10 cellular contexts compared by ENCODE assay signal in the genomic region with DNA sequence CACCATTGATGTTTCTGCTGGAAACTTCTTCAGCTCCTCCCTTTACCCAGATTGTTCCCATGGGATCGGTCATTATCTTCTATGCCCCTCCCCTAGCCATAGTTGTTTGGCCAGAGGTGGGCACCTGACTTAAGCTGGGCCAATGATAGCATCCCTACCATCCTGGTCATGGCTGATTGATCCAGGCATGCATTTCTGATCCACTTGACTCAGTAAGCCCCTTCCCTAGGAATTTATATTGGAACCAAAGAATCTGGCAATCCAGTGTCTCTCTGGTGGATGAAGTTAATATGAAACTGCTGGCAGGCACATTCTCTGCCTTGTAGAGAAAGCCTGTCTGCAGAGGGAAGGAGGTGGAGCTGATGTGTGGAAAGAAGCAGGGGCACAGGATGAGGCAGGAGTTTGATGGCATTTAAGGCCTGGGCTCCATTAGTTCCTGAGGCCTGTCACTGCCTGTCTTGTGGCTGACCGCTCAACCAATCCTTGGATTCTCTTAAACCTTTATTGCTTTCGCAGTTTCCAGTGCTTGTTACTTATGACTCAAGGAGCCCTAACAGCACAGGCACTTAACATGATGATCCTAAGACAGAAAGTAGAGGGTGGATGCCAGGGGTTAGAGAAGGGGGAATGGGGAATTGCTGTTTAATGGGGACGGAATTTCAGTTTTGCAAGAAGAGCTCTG.
A peak's percentile ranks its signal among the peaks of the same experiment; 100 is the strongest.
DNase-seq lines count a peak whose midpoint lies in the region; ATAC-seq, FAIRE-seq and TF ChIP-seq lines count a peak whose summit lies in the region.
"Had no signal": no experiment of that assay in that cellular context is flagged by ENCODE, and none has a peak within 500 bp of the region (broad histone marks: within the 10 kb centered on the region; RNA-seq: fewer than 3 reads in every experiment).

No MANE protein-coding gene starts in this region.

- H2BK20ac ChIP-seq in H1 (ENCODE audit: low read length), result no peak overlapping the region

- CTCF ChIA-PET in H1 (lab: Charles Lee; ENCODE audit: partially characterized antibody), result interaction anchor here (0.6 to 1.6 kb wide), 3 partner anchors 16 to 862 kb away, joined by 3 to 4 read pairs (median 4); no protein-coding TSS in a partner anchor

- no peak overlapping the region for H4K8ac ChIP-seq in H1 (ENCODE audit: extremely low read depth, insufficient read depth, low read length)

- no peak for TF ChIP-seq EP300 in H1 (IDR thresholded peaks at IDR 0.05; ENCODE audit: borderline replicate concordance in 1 of 2, low read depth in 2 of 2, low read length in 2 of 2)

- H3K4me3 ChIP-seq in H1 (ENCODE audit: extremely low read depth in 1 of 4, insufficient read depth in 2 of 4, low read depth in 3 of 4, low read length in 4 of 4) (no peak overlapping the region), kidney (ENCODE audit: low read length in 2 of 2) (no peak overlapping the region)

- H3K4ac ChIP-seq in H1 (replicated peaks; ENCODE audit: insufficient read length, low read depth, low read length), result no peak overlapping the region

- peak; percentile 11 for DNase-seq in AG08395 (ENCODE audit: low spot score)
- DNase-seq in NCI-H446 treated with DMSO at 0.1 percent for 48 hours (lab: John Stamatoyannopoulos, UW), result peak; percentile 77
- peak in 1 of 2 experiments; percentile 39 for DNase-seq in H1 (ENCODE audit: low read depth in 1 of 2, low spot score in 2 of 2)
- DNase-seq in left kidney (ENCODE audit: low read depth, low spot score), result peak; percentile 72
- no peak for DNase-seq in kidney
- DNase-seq in activated CD8-positive, alpha-beta memory T cell treated with anti-CD3 and anti-CD28 coated beads, Interleukin-2, amount 50 U/mL, for 48 hours, result no peak
- DNase-seq: activated CD4-positive, CD25-positive, alpha-beta regulatory T cell treated with anti-CD3 and anti-CD28 coated beads, Interleukin-2, amount 50 U/mL, for 72 hours; activated naive CD4-positive, alpha-beta T cell treated with anti-CD3 and anti-CD28 coated beads, Interleukin-2, amount 50 U/mL, for 16 hours had no signal

- H2BK120ac ChIP-seq in H1 (replicated peaks; ENCODE audit: low read depth, low read length), result no peak overlapping the region

- no peaks in the 10 kb centered on the region for H3K4me1 ChIP-seq in H1 (replicated peaks in 1 of 4; ENCODE audit: control insufficient read depth in 3 of 4, insufficient read depth in 4 of 4, low read length in 3 of 4)
- H3K4me1 ChIP-seq in kidney (ENCODE audit: control insufficient read depth in 1 of 2, insufficient read depth in 1 of 2, low read depth in 1 of 2, low read length in 2 of 2), result no peaks in the 10 kb centered on the region

- TF ChIP-seq POLR2A in H1 (IDR thresholded peaks at IDR 0.05; ENCODE audit: control extremely low read depth in 1 of 2, low read depth in 2 of 2, low read length in 2 of 2), result no peak

- H4K20me1 ChIP-seq in H1 (replicated peaks in 1 of 2; ENCODE audit: control insufficient read depth in 1 of 2, insufficient read depth in 2 of 2, low read length in 2 of 2), result no peaks in the 10 kb centered on the region

- no peak overlapping the region for H3K18ac ChIP-seq in H1 (ENCODE audit: extremely low read depth, low read length)

- intact Hi-C loops in kidney (cut with DNase I), result no loop called here

- FAIRE-seq in H1 (lab: Jason Lieb, UNC), result no peak
- no peak for FAIRE-seq in kidney (lab: Jason Lieb, UNC)

- ATAC-seq in HG02981 (IDR thresholded peaks at IDR 0.05; ENCODE audit: unreplicated experiment), result no peak
- ATAC-seq in HG02884 (IDR thresholded peaks at IDR 0.05; ENCODE audit: unreplicated experiment), result no peak

- TF ChIP-seq RAD21 in H1 (IDR thresholded peaks at IDR 0.05 in 1 of 2, conservative IDR thresholded peaks at IDR 0.05 in 1 of 2; ENCODE audit: low read depth in 2 of 2, low read length in 2 of 2), result no peak

- H2BK5ac ChIP-seq in H1 (ENCODE audit: low read depth, low read length), result no peak overlapping the region

- no peak overlapping the region for H3K56ac ChIP-seq in H1 (replicated peaks; ENCODE audit: insufficient read length, low read depth, low read length)

- H3K14ac ChIP-seq in H1 (ENCODE audit: insufficient read length), result no peak overlapping the region

- no peak overlapping the region for H3K23ac ChIP-seq in H1 (ENCODE audit: insufficient read length)

- H3K79me2 ChIP-seq in H1 (ENCODE audit: control insufficient read depth in 1 of 2, insufficient read depth in 2 of 2, low read length in 2 of 2), result no peaks in the 10 kb centered on the region

- POLR2A ChIA-PET in H1 (lab: Charles Lee; ENCODE audit: partially characterized antibody), result no interaction called here

- H3K36me3 ChIP-seq in H1 (ENCODE audit: control insufficient read depth in 2 of 4, insufficient read depth in 4 of 4, low read length in 3 of 4), result no peaks in the 10 kb centered on the region
- H3K36me3 ChIP-seq in kidney (ENCODE audit: control insufficient read depth in 1 of 2, insufficient read depth in 2 of 2, low read length in 2 of 2), result no peaks in the 10 kb centered on the region

- WGBS in H1 (ENCODE audit: extremely low coverage in 1 of 2, insufficient coverage in 1 of 2, insufficient read length in 1 of 2, insufficient replicate concordance in 2 of 2, low coverage in 1 of 2, low lambda C conversion rate in 2 of 2, missing lambda C conversion rate in 1 of 2), 2 experiments, result 85% methylated on average over 4 of the region's 4 CpGs; no CpG with 5 or more reads in 1 of the 2 experiments

- H3K9ac ChIP-seq in H1 (replicated peaks in 1 of 4; ENCODE audit: extremely low read depth in 1 of 4, low read depth in 3 of 4, low read length in 3 of 4), result no peak overlapping the region
- no peak overlapping the region for H3K9ac ChIP-seq in kidney (ENCODE audit: low read length in 2 of 2)

- no peak overlapping the region for H4K91ac ChIP-seq in H1 (replicated peaks; ENCODE audit: insufficient read length, low read length)

- no peak overlapping the region for H4K5ac ChIP-seq in H1 (ENCODE audit: insufficient read length, low read depth, low read length)

- no peaks in the 10 kb centered on the region for H3K79me1 ChIP-seq in H1 (ENCODE audit: low read depth, low read length)

- H3K27me3 ChIP-seq in H1 (replicated peaks in 1 of 4; ENCODE audit: control insufficient read depth in 3 of 4, extremely low read depth in 1 of 4, insufficient read depth in 3 of 4, low read length in 3 of 4), result no peaks in the 10 kb centered on the region

- H3K27ac ChIP-seq in H1 (ENCODE audit: low read depth, low read length), result no peak overlapping the region
- H3K27ac ChIP-seq in kidney (ENCODE audit: low read depth in 2 of 2, low read length in 2 of 2), result no peak overlapping the region

- TF ChIP-seq CTCF in H1 (IDR thresholded peaks at IDR 0.05; ENCODE audit: control extremely low read depth in 1 of 3, insufficient read depth in 1 of 3, low read depth in 1 of 3, low read length in 3 of 3) (no peak), kidney (IDR thresholded peaks at IDR 0.05; ENCODE audit: borderline replicate concordance, extremely low read depth, insufficient read depth) (no peak)

- no peak overlapping the region for H2BK15ac ChIP-seq in H1 (ENCODE audit: low read length)

- H2AFZ ChIP-seq in H1 (ENCODE audit: low read length), result peak overlapping the region; percentile 69

- H2BK12ac ChIP-seq in H1 (ENCODE audit: low read depth, low read length), result no peak overlapping the region

- no peak overlapping the region for H3K4me2 ChIP-seq in H1 (ENCODE audit: insufficient read depth in 1 of 2, low read depth in 2 of 2, low read length in 2 of 2)

- H2AK5ac ChIP-seq in H1 (ENCODE audit: low read depth, low read length), result no peak overlapping the region

- H3K9me3 ChIP-seq in H1 (ENCODE audit: insufficient read depth in 2 of 2, low read depth in 1 of 2, low read length in 1 of 2), result no peaks in the 10 kb centered on the region
- H3K9me3 ChIP-seq in kidney (ENCODE audit: control insufficient read depth in 1 of 2, low read length in 2 of 2), result no peaks in the 10 kb centered on the region

- H3K23me2 ChIP-seq in H1 (ENCODE audit: low read depth, low read length), result no peaks in the 10 kb centered on the region

TF ChIP-seq in H1, 55 proteins besides CTCF, POLR2A, EP300 and RAD21:
- TF ChIP-seq HDAC6 (IDR thresholded peaks at IDR 0.05; ENCODE audit: low read depth, low read length) (no peak), RNF2 (IDR thresholded peaks at IDR 0.05; ENCODE audit: borderline replicate concordance, low read depth, low read length, missing control alignments, poor library complexity, severe bottlenecking) (no peak), SIN3A (conservative IDR thresholded peaks at IDR 0.05 in 1 of 2, IDR thresholded peaks at IDR 0.05 in 1 of 2; ENCODE audit: low read depth in 1 of 2, low read length in 2 of 2) (no peak), CBX5 (IDR thresholded peaks at IDR 0.05; ENCODE audit: low read depth, low read length) (no peak), CHD2 (IDR thresholded peaks at IDR 0.05; ENCODE audit: low read length) (no peak), EZH2 (IDR thresholded peaks at IDR 0.05; ENCODE audit: low read depth, low read length, severe bottlenecking) (no peak), RXRA (IDR thresholded peaks at IDR 0.05; ENCODE audit: insufficient read depth, low read depth, low read length) (no peak), SP1 (IDR thresholded peaks at IDR 0.05; ENCODE audit: low read depth, low read length) (no peak), CTBP2 (IDR thresholded peaks at IDR 0.05; ENCODE audit: borderline replicate concordance, insufficient read depth, insufficient read length, low read length) (no peak), GABPA (IDR thresholded peaks at IDR 0.05; ENCODE audit: borderline replicate concordance, insufficient read depth, low read length) (no peak), TAF7 (optimal IDR thresholded peaks at IDR 0.05; ENCODE audit: borderline replicate concordance, low read depth, low read length) (no peak), NANOG (IDR thresholded peaks at IDR 0.05; ENCODE audit: insufficient read depth, low read depth, low read length, poor library complexity, severe bottlenecking) (no peak), TEAD4 (IDR thresholded peaks at IDR 0.05; ENCODE audit: low read depth, low read length) (peak; percentile 59)
- TF ChIP-seq, protein P1, sequence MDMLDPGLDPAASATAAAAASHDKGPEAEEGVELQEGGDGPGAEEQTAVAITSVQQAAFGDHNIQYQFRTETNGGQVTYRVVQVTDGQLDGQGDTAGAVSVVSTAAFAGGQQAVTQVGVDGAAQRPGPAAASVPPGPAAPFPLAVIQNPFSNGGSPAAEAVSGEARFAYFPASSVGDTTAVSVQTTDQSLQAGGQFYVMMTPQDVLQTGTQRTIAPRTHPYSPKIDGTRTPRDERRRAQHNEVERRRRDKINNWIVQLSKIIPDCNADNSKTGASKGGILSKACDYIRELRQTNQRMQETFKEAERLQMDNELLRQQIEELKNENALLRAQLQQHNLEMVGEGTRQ (IDR thresholded peaks at IDR 0.05; ENCODE audit: low read length), result peak; percentile 32; the same call in 1 of the 2 replicates

Comparison
In these comparisons a context has a peak if more than half of its experiments do, and no peak if none do; other contexts are left out.
1. DNase-seq: peak in AG08395 (single experiment), NCI-H446 treated with DMSO at 0.1 percent for 48 hours (single experiment) and left kidney (single experiment); none in kidney (single experiment) and activated CD8-positive, alpha-beta memory T cell treated with anti-CD3 and anti-CD28 coated beads, Interleukin-2, amount 50 U/mL, for 48 hours (single experiment).